ENCODE assay signal across 9 cellular contexts in genomic region chr10:87105725-87106124, GRCh38.
"Had no signal": no experiment of that assay in that cellular context is flagged by ENCODE, and none has a peak within 500 bp of the region (broad histone marks: within the 10 kb centered on the region; RNA-seq: fewer than 3 reads in every experiment).

No MANE protein-coding gene starts in this region.

- ATAC-seq: HCT116, K562 had no signal

- H3K4me3 Mint-ChIP-seq: HFFc6 had no signal

- H3K27ac ChIP-seq: GM23248, HL-60 had no signal

- H3K4me3 ChIP-seq: GM23248, HAP-1, K562 had no signal

- H3K27ac Mint-ChIP-seq: HFFc6 had no signal

- H2AFZ ChIP-seq: GM23248 had no signal

- H3K9me3 ChIP-seq: HAP-1 had no signal

- DNase-seq: GM23248, GOT3, H7, HFFc6, IMR-90 had no signal

- H3K4me1 ChIP-seq: HAP-1 had no signal

- H3K9me3 Mint-ChIP-seq: HFFc6 had no signal
